Comparison of ENCODE assay signal across 9 cellular contexts in genomic region chr1:89987170-89987819, GRCh38. TPM values are rescaled to one million over a fixed set of nuclear protein-coding genes. Genes with fewer than 3 reads are reported as not detected.
DNase-seq lines count a peak whose midpoint lies in the region; ATAC-seq and TF ChIP-seq lines count a peak whose summit lies in the region.
"Had no signal": no experiment of that assay in that cellular context is flagged by ENCODE, and none has a peak within 500 bp of the region (broad histone marks: within the 10 kb centered on the region; RNA-seq: fewer than 3 reads in every experiment).

No MANE protein-coding gene starts in this region.

- H3K27me3 ChIP-seq in endodermal cell (ENCODE audit: control insufficient read depth, insufficient read depth, low read length, poor library complexity, severe bottlenecking) = no peaks in the 10 kb centered on the region

- H3K36me3 Mint-ChIP-seq in endodermal cell (ENCODE audit: low read depth) (no peaks in the 10 kb centered on the region), mesothelial cell of epicardium (no peaks in the 10 kb centered on the region), type B pancreatic cell (no peaks in the 10 kb centered on the region)

- H3K4me1 ChIP-seq in endodermal cell (ENCODE audit: control insufficient read depth, insufficient read depth, low read length) = no peaks in the 10 kb centered on the region

- peak; percentile 89 for TF ChIP-seq CTCF in C4-2B (conservative IDR thresholded peaks at IDR 0.05)
- TF ChIP-seq CTCF in endodermal cell (conservative IDR thresholded peaks at IDR 0.05) = peak; percentile 95
- TF ChIP-seq CTCF in mesothelial cell of epicardium (IDR thresholded peaks at IDR 0.05; ENCODE audit: unreplicated experiment) = peak; percentile 72
- peak; percentile 93 for TF ChIP-seq CTCF in type B pancreatic cell (conservative IDR thresholded peaks at IDR 0.05)

- no peaks in the 10 kb centered on the region for H3K9me3 ChIP-seq in endodermal cell (ENCODE audit: control insufficient read depth, low read length)

- no peaks in the 10 kb centered on the region for H3K27me3 Mint-ChIP-seq in endodermal cell (ENCODE audit: insufficient read depth)
- no peaks in the 10 kb centered on the region for H3K27me3 Mint-ChIP-seq in mesothelial cell of epicardium (ENCODE audit: low read depth)
- peaks cover 3% of the 10 kb centered on the region for H3K27me3 Mint-ChIP-seq in type B pancreatic cell

- H3K4me1 Mint-ChIP-seq in endodermal cell (peaks cover 24% of the 10 kb centered on the region), mesothelial cell of epicardium (peaks cover 8% of the 10 kb centered on the region), type B pancreatic cell (ENCODE audit: unreplicated experiment) (peaks cover 19% of the 10 kb centered on the region)

- no peak overlapping the region for H3K27ac ChIP-seq in C4-2B
- H3K27ac ChIP-seq in endodermal cell (ENCODE audit: low read depth, low read length) = no peak overlapping the region

- H3K4me3 Mint-ChIP-seq in endodermal cell (no peak overlapping the region), mesothelial cell of epicardium (no peak overlapping the region), type B pancreatic cell (no peak overlapping the region)
- H3K4me3 Mint-ChIP-seq: T-helper 1 cell treated with Interleukin-12 subunit alpha and Interleukin-12 subunit beta and Interleukin-4 antibody, amounts not matched to agents 30 μg/mL and 1 μg/mL, for 36 hours had no signal

- H3K9me3 Mint-ChIP-seq in endodermal cell (peaks cover 6% of the 10 kb centered on the region), mesothelial cell of epicardium (no peaks in the 10 kb centered on the region), type B pancreatic cell (no peaks in the 10 kb centered on the region)
- H3K9me3 Mint-ChIP-seq: T-helper 1 cell treated with Interleukin-12 subunit alpha and Interleukin-12 subunit beta and Interleukin-4 antibody, amounts not matched to agents 30 μg/mL and 1 μg/mL, for 36 hours had no signal

- no peak overlapping the region for H3K9ac ChIP-seq in endodermal cell (ENCODE audit: extremely low read depth, low read length, poor library complexity, severe bottlenecking)

- ATAC-seq in GM19035 (IDR thresholded peaks at IDR 0.05; ENCODE audit: unreplicated experiment) (peak; percentile 86), HG03378 (IDR thresholded peaks at IDR 0.05; ENCODE audit: unreplicated experiment) (peak; percentile 91)
- ATAC-seq in activated CD4-positive, CD25-positive, alpha-beta regulatory T cell treated with anti-CD3 and anti-CD28 coated beads, Interleukin-2, amount 50 U/mL, for 24 hours = peak; percentile 65 to 76

- 0 to 2% methylated on average over 2 to 3 of the region's 3 CpGs for WGBS in endodermal cell (ENCODE audit: insufficient coverage in 1 of 2, insufficient read length in 1 of 2), 2 experiments

- H3K4me3 ChIP-seq in endodermal cell (ENCODE audit: low read length) = no peak overlapping the region

- H3K36me3 ChIP-seq in endodermal cell (ENCODE audit: control insufficient read depth, insufficient read depth, low read length) = no peaks in the 10 kb centered on the region

- DNase-seq in NCI-H446 treated with DMSO at 0.1 percent for 48 hours (lab: John Stamatoyannopoulos, UW) (peak; percentile 49), endodermal cell (peak; percentile 77), mesothelial cell of epicardium (ENCODE audit: low spot score in 2 of 2, unreplicated experiment in 2 of 2) (no peak), type B pancreatic cell (ENCODE audit: extremely low spot score, unreplicated experiment) (no peak)

- no peak overlapping the region for H3K27ac Mint-ChIP-seq in endodermal cell
- H3K27ac Mint-ChIP-seq in mesothelial cell of epicardium = no peak overlapping the region
- no peak overlapping the region for H3K27ac Mint-ChIP-seq in type B pancreatic cell
- H3K27ac Mint-ChIP-seq: T-helper 1 cell treated with Interleukin-12 subunit alpha and Interleukin-12 subunit beta and Interleukin-4 antibody, amounts not matched to agents 30 μg/mL and 1 μg/mL, for 36 hours had no signal

RNA-seq across cellular contexts. Expression of gene ZNF326, which starts 7.6 kb away (rescaled TPM):
- total RNA-seq in endodermal cell (10 to 100 TPM; 31.0 to 36.4 TPM), mesothelial cell of epicardium (50.9 to 57.3 TPM (median 56.0 TPM) in 3 replicates), type B pancreatic cell (ENCODE audit: low replicate concordance) (23.5 and 39.1 TPM in 2 replicates)
- polyA plus RNA-seq in endodermal cell (2013, experiment 1 of 2) = 27.8 TPM
- polyA plus RNA-seq in endodermal cell (2013, experiment 2 of 2) = 28.0 TPM

Comparison
In these comparisons a context has a peak if more than half of its experiments do, and no peak if none do; other contexts are left out.
1. DNase-seq: peak in NCI-H446 treated with DMSO at 0.1 percent for 48 hours (single experiment) and endodermal cell (single experiment); none in mesothelial cell of epicardium (0 of 2) and type B pancreatic cell (single experiment).
2. Peak in every context shown above with its lines, with median percentiles within 50 percentile points of each other: CTCF ChIP-seq and ATAC-seq.